Comparison of ENCODE assay signal across 8 cellular contexts in the genomic region with DNA sequence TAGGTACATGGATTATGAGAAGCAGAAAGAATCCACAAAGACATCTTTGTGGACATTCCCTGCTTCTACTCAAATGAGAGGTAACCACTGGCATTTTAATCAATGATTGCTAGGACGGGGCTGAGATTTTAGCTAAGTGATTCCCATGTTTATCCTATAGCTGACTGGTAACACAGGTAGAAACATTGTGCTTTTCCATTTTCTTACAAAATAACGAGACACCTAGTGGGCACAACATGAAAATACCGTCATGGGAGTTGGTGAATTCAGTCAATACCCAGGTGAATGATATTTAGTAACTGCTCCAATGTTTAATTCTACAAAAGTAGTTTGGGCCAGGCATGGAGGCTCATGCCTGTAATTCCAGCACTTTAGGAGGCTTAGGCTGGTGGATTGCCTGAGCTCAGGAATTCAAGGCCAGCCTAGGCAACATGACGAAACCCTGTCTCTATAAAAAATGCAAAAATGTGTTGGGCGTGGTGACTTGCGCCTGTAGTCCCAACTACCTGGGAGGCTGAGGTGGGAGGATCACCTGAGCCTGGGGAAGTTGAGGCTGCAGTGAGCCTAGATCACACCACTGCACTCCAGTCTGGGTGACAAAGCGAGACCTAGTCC. TPM values are rescaled to one million over a fixed set of nuclear protein-coding genes. Genes with fewer than 3 reads are reported as not detected.
DNase-seq lines count a peak whose midpoint lies in the region; ATAC-seq, FAIRE-seq and TF ChIP-seq lines count a peak whose summit lies in the region.

No MANE protein-coding gene starts in this region.

- H3K9me3 ChIP-seq in A549 (no peaks in the 10 kb centered on the region), mammary epithelial cell (replicated peaks; ENCODE audit: insufficient read depth, low read length) (no peaks in the 10 kb centered on the region)

- no peaks in the 10 kb centered on the region for H3K9me3 Mint-ChIP-seq in naive B cell

- POLR2A ChIA-PET in A549 (lab: Yijun Ruan, JAX) = no interaction called here

- DNase-seq in A549 (ENCODE audit: low read depth in 1 of 2, low spot score in 1 of 2) = peak; percentile 60 to 63
- peak; percentile 11 for DNase-seq in EH (ENCODE audit: low read depth)
- DNase-seq in NCI-H2227 (lab: John Stamatoyannopoulos, UW; ENCODE audit: unreplicated experiment) = peak; percentile 30
- peak; percentile 36 for DNase-seq in mammary epithelial cell
- peak; percentile 35 for DNase-seq in naive B cell

- H3K79me2 ChIP-seq in mammary epithelial cell (ENCODE audit: insufficient read depth, low read length) = no peaks in the 10 kb centered on the region

- dilution Hi-C loops in mammary epithelial cell (cut with HindIII; ENCODE audit: low sequenced_read_pairs) = no loop called here

- 0 out of 3 replicates have a peak overlapping the region, but pooled peaks have one; percentile 3 for H3K4me2 ChIP-seq in A549
- H3K4me2 ChIP-seq in mammary epithelial cell (ENCODE audit: insufficient read depth, low read depth, low read length) = no peak overlapping the region

- no peaks in the 10 kb centered on the region for H3K36me3 ChIP-seq in mammary epithelial cell (ENCODE audit: insufficient read depth, low read length)

- CTCF ChIA-PET in A549 (lab: Yijun Ruan, JAX) = interaction anchor here (0.6 to 2.0 kb wide), 37 partner anchors 8 to 524 kb away, joined by 3 to 17 read pairs (median 4); partner anchors contain the start of genes DENND4A, INTS14 and RAB11A
- CTCF ChIA-PET in mammary epithelial cell (lab: Charles Lee; ENCODE audit: low non-redundant PET) = interaction anchor here (0.6 kb wide), 1 partner anchor 225 kb away, joined by 4 read pairs; no protein-coding TSS in a partner anchor

- H4K20me1 ChIP-seq in mammary epithelial cell (ENCODE audit: insufficient read depth, low read length) = no peaks in the 10 kb centered on the region

- H3K27ac Mint-ChIP-seq in naive B cell = peak overlapping the region; percentile 31 to 91 (median 72)

- no peak for TF ChIP-seq EP300 in A549 (IDR thresholded peaks at IDR 0.05)

- no peak for ATAC-seq in A549
- peak; percentile 31 to 46 for ATAC-seq in naive B cell (ENCODE audit: low read depth in 2 of 2)
- no peak for ATAC-seq in GM21786 (IDR thresholded peaks at IDR 0.05; ENCODE audit: unreplicated experiment)
- no peak for ATAC-seq in HG03175 (IDR thresholded peaks at IDR 0.05; ENCODE audit: unreplicated experiment)
- no peak for ATAC-seq in GM18520 (IDR thresholded peaks at IDR 0.05; ENCODE audit: unreplicated experiment)

- no peak overlapping the region for H3K4me3 ChIP-seq in A549
- H3K4me3 ChIP-seq in mammary epithelial cell (replicated peaks in 1 of 3; ENCODE audit: insufficient read depth in 1 of 3, low read depth in 2 of 3, low read length in 3 of 3) = no peak overlapping the region

- no peaks in the 10 kb centered on the region for H3K36me3 Mint-ChIP-seq in naive B cell

- H2AFZ ChIP-seq in mammary epithelial cell (ENCODE audit: low read depth, low read length) = peak overlapping the region; percentile 53

- WGBS in A549 (ENCODE audit: missing lambda C conversion rate) = 55% methylated on average over 7 of the region's 7 CpGs
- 45% methylated on average over 7 of the region's 7 CpGs for WGBS in mammary epithelial cell (ENCODE audit: low coverage, missing lambda C conversion rate)

- intact Hi-C loops in mammary epithelial cell (cut with micrococcal nuclease) = loop anchor here (1.0 kb wide), 2 partner anchors 191 to 218 kb away; partner anchors contain the start of gene INTS14

- FAIRE-seq in A549 (lab: Jason Lieb, UNC) = peak; percentile 59

- H3K27me3 ChIP-seq in mammary epithelial cell (ENCODE audit: insufficient read depth, low read length) = no peaks in the 10 kb centered on the region

- TF ChIP-seq CTCF in A549 (IDR thresholded peaks at IDR 0.05) (peak; percentile 65), mammary epithelial cell (conservative IDR thresholded peaks at IDR 0.05 in 1 of 2, IDR thresholded peaks at IDR 0.05 in 1 of 2; ENCODE audit: extremely low read depth in 1 of 2, insufficient read depth in 1 of 2, low read depth in 1 of 2, low read length in 2 of 2) (peak; percentile 53 to 57)

- no peaks in the 10 kb centered on the region for H3K27me3 Mint-ChIP-seq in naive B cell

- no peak overlapping the region for H3K9ac ChIP-seq in mammary epithelial cell (ENCODE audit: insufficient read depth, low read length)

- peak; percentile 59 to 61; a peak in 4 of 5 replicates for TF ChIP-seq RAD21 in A549 (conservative IDR thresholded peaks at IDR 0.05 in 1 of 2, IDR thresholded peaks at IDR 0.05 in 1 of 2)

- in situ Hi-C loops in mammary epithelial cell (cut with MboI; ENCODE audit: low sequenced_read_pairs in 2 of 2) = loop anchor here in 1 of 2 donors (10.0 kb wide), 1 partner anchor 184 kb away; no protein-coding TSS in a partner anchor

- H3K4me1 ChIP-seq in A549 = peaks cover 63% of the 10 kb centered on the region
- H3K4me1 ChIP-seq in mammary epithelial cell (ENCODE audit: insufficient read depth, low read length) = peaks cover 8% of the 10 kb centered on the region

- no peak overlapping the region for H3K4me3 Mint-ChIP-seq in naive B cell

- TF ChIP-seq POLR2A in A549 (IDR thresholded peaks at IDR 0.05; ENCODE audit: low read length) = no peak

- peaks cover 37 to 68% (median 47%) of the 10 kb centered on the region in 3 donors for H3K4me1 Mint-ChIP-seq in naive B cell

- H3K27ac ChIP-seq in A549 (no peak overlapping the region), mammary epithelial cell (ENCODE audit: insufficient read depth, low read depth, low read length) (no peak overlapping the region)

- no TSS peak for BruUV-seq in mammary epithelial cell (replicated peaks; lab: Mats Ljungman, UMichigan)

TF ChIP-seq in A549, 52 proteins besides CTCF, POLR2A, EP300 and RAD21:
- TF ChIP-seq SMC3 (IDR thresholded peaks at IDR 0.05) (peak; percentile 66), JUNB (IDR thresholded peaks at IDR 0.05) (no peak), CEBPB (IDR thresholded peaks at IDR 0.05) (peak in 1 of 2 experiments; percentile 8; a peak in 1 of 4 replicates)

RNA-seq across cellular contexts. Expression of gene DENND4A, which starts 37.2 kb away (rescaled TPM):
- 16.8 and 18.7 TPM in 2 replicates for polyA plus RNA-seq in A549 (2011; rRNA removed)
- polyA plus RNA-seq in A549 (2012; cell fraction: cytosol; rRNA removed) = 1.7 and 2.2 TPM in 2 replicates
- 1.7 and 2.3 TPM in 2 replicates for polyA plus RNA-seq in A549 (2012; cell fraction: nucleus; rRNA removed)
- 5.6 to 6.0 TPM (median 6.0 TPM) in 3 replicates for polyA plus RNA-seq in A549 (2017; fragmentation: RNase III; extraction: RNeasy Plus Mini Kit Qiagen cat#74134 plus additional on column Dnase treatment)
- polyA minus RNA-seq in A549 (2011; rRNA and poly(A)+ RNA removed) = 26.0 and 29.0 TPM in 2 replicates
- 10 to 100 TPM; 16.8 to 21.7 TPM for total RNA-seq in mammary epithelial cell
- 6.1 TPM for polyA plus RNA-seq in mammary epithelial cell
- 24.7 TPM for polyA minus RNA-seq in mammary epithelial cell
- polyA plus RNA-seq in naive B cell (ENCODE audit: low read depth in 6 of 6) = 10 to 100 TPM; 18.3 to 38.9 (median 26.8) TPM

RNA-seq across cellular contexts. Expression of gene RAB11A, which starts 40.0 kb away (rescaled TPM):
- 527 and 551 TPM in 2 replicates for polyA plus RNA-seq in A549 (2011; rRNA removed)
- polyA plus RNA-seq in A549 (2012; cell fraction: cytosol; rRNA removed) = 261 and 300 TPM in 2 replicates
- polyA plus RNA-seq in A549 (2012; cell fraction: nucleus; rRNA removed) = 125 and 150 TPM in 2 replicates
- polyA plus RNA-seq in A549 (2017; fragmentation: RNase III; extraction: RNeasy Plus Mini Kit Qiagen cat#74134 plus additional on column Dnase treatment) = 306 to 335 TPM (median 316 TPM) in 3 replicates
- 84.0 and 108 TPM in 2 replicates for polyA minus RNA-seq in A549 (2011; rRNA and poly(A)+ RNA removed)
- 100 to 1,000 TPM; 215 to 220 TPM for total RNA-seq in mammary epithelial cell
- polyA plus RNA-seq in mammary epithelial cell = 498 TPM
- 220 TPM for polyA minus RNA-seq in mammary epithelial cell
- polyA plus RNA-seq in naive B cell (ENCODE audit: low read depth in 6 of 6) = 100 to 1,000 TPM; 204 to 294 (median 234) TPM

Comparison
In these comparisons a context has a peak if more than half of its experiments do, and no peak if none do; other contexts are left out.
1. ATAC-seq: peak in naive B cell (2 of 2); none in A549 (0 of 2), GM21786 (single experiment), HG03175 (single experiment) and GM18520 (single experiment).
2. DNase-seq: peak in every context shown above with its lines; median percentile 62 in A549; 36 in mammary epithelial cell; 35 in naive B cell; 30 in NCI-H2227; 11 in EH.